In genomic region chr16:518858-519257, GRCh38 we compare ENCODE assay signal across 1 cellular context.
TF ChIP-seq lines count a peak whose summit lies in the region.

No MANE protein-coding gene starts in this region.

TF ChIP-seq in K562, 482 proteins besides CTCF, POLR2A, EP300 and RAD21:
- TF ChIP-seq POLR2G (IDR thresholded peaks at IDR 0.05; ENCODE audit: low read depth, low read length) (0 out of 2 replicates have a peak, but pooled peaks have one; percentile 23), HBP1 (CRISPR knock-in tag; IDR thresholded peaks at IDR 0.05) (no peak), ZKSCAN1 (IDR thresholded peaks at IDR 0.05; ENCODE audit: low read depth, low read length) (no peak)
